In genomic region chr18:72342933-72343332, GRCh38 we compare ENCODE assay signal across 12 cellular contexts.
"Had no signal": no experiment of that assay in that cellular context is flagged by ENCODE, and none has a peak within 500 bp of the region (broad histone marks: within the 10 kb centered on the region; RNA-seq: fewer than 3 reads in every experiment).

No MANE protein-coding gene starts in this region.

- H3K9me3 ChIP-seq: tibial nerve, uterus had no signal

- H3K27me3 ChIP-seq: tibial nerve, uterus had no signal

- H3K4me1 ChIP-seq: tibial nerve, uterus had no signal

- H3K27ac ChIP-seq: dorsolateral prefrontal cortex, tibial nerve, uterus had no signal

- DNase-seq: activated CD4-positive, alpha-beta T cell treated with anti-CD3 and anti-CD28 coated beads, Interleukin-2, amount 10 ng/mL, durations not matched to agents 24 days and 14 days; activated CD8-positive, alpha-beta memory T cell treated with anti-CD3 and anti-CD28 coated beads, Interleukin-2, amount 50 U/mL, for 4 hours; activated effector memory CD4-positive, alpha-beta T cell treated with anti-CD3 and anti-CD28 coated beads, Interleukin-2, amount 50 U/mL, for 16 hours; activated naive CD4-positive, alpha-beta T cell treated with anti-CD3 and anti-CD28 coated beads, Interleukin-2, amount 50 U/mL, for 16 hours; activated T-cell treated with anti-CD3 and anti-CD28 coated beads, Interleukin-2, amount 50 U/mL, for 48 hours; dorsolateral prefrontal cortex; naive B cell; retina; stimulated activated CD4-positive, alpha-beta T cell treated with anti-CD3 and anti-CD28 coated beads, Interleukin-12 subunit alpha, Interleukin-12 subunit beta, amount 100 ng/mL, for 4 hours; stimulated activated CD4-positive, alpha-beta T cell treated with anti-CD3 and anti-CD28 coated beads, Interleukin-2, amount 100 ng/mL, for 24 hours; uterus had no signal

- H3K4me3 ChIP-seq: dorsolateral prefrontal cortex, tibial nerve, uterus had no signal

- H3K36me3 ChIP-seq: tibial nerve, uterus had no signal
